In the genomic region with DNA sequence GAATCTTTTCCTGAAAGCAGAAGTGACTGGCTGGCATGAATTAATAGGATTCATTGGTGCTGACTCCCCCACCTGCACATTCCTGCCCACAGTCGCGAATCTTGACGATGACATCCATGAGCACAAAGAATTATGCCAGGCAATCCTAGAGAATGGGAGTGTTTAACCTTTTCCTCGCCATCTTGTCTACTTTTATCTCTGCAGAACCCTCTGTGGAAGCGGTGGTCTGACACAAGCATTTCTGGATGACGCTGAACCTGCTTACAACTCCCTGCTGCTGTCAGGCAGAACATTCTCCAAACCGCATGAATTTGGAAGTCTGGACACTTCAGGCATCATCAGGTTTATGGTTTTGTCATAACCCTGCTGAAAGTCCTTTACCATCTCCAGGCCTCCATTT, we compare ENCODE assay signal across 19 cellular contexts. TPM values are rescaled to one million over a fixed set of nuclear protein-coding genes. Genes with fewer than 3 reads are reported as not detected.
DNase-seq lines count a peak whose midpoint lies in the region; ATAC-seq and TF ChIP-seq lines count a peak whose summit lies in the region.
"Had no signal": no experiment of that assay in that cellular context is flagged by ENCODE, and none has a peak within 500 bp of the region (broad histone marks: within the 10 kb centered on the region; RNA-seq: fewer than 3 reads in every experiment).

No MANE protein-coding gene starts in this region.

- DNase-seq in Caco-2 (no peak), renal cortical epithelial cell (ENCODE audit: low read depth) (peak; percentile 61), HFFc6 (no peak), adrenal gland (no peak)
- DNase-seq: activated CD4-positive, alpha-beta T cell treated with anti-CD3 and anti-CD28 coated beads, Interleukin-2, amount 50 U/mL, for 4 hours; AML-193; DND-41; foreskin melanocyte; NCI-H524; SIG-M5; thyroid gland had no signal

- H3K27me3 ChIP-seq in BLaER1 treated with 17β-estradiol and CSF1 and Interleukin-3, amounts not matched to agents 10 nM and 100 nM: no peaks in the 10 kb centered on the region
- no peaks in the 10 kb centered on the region for H3K27me3 ChIP-seq in Caco-2 (replicated peaks; ENCODE audit: control insufficient read depth, insufficient read depth, low read length)
- no peaks in the 10 kb centered on the region for H3K27me3 ChIP-seq in esophagus (ENCODE audit: control insufficient read depth in 1 of 2, insufficient read depth in 2 of 2, low read length in 2 of 2)
- no peaks in the 10 kb centered on the region for H3K27me3 ChIP-seq in adrenal gland
- H3K27me3 ChIP-seq: thyroid gland had no signal

- no peaks in the 10 kb centered on the region for H4K20me1 ChIP-seq in BLaER1 treated with 17β-estradiol and CSF1 and Interleukin-3, amounts not matched to agents 10 nM and 100 nM

- POLR2A ChIA-PET in Caco-2 (lab: Charles Lee): interaction anchor here (0.6 to 2.0 kb wide), 5 partner anchors 13 to 1199 kb away, joined by 3 to 12 read pairs (median 6); a partner anchor contains a TSS

- H3K27me3 Mint-ChIP-seq in Caco-2 (ENCODE audit: insufficient read depth, unreplicated experiment) (no peaks in the 10 kb centered on the region), HFFc6 (ENCODE audit: insufficient read depth) (peaks cover 2% of the 10 kb centered on the region; the same call in 1 of the 2 replicates)
- H3K27me3 Mint-ChIP-seq: activated naive CD4-positive, alpha-beta T cell treated with anti-CD3 and anti-CD28 coated beads, Interleukin-2, amount 50 U/mL, for 24 hours had no signal

- no peaks in the 10 kb centered on the region for H3K9me3 Mint-ChIP-seq in Caco-2 (ENCODE audit: unreplicated experiment)
- no peaks in the 10 kb centered on the region for H3K9me3 Mint-ChIP-seq in HFFc6
- H3K9me3 Mint-ChIP-seq: activated naive CD4-positive, alpha-beta T cell treated with anti-CD3 and anti-CD28 coated beads, Interleukin-2, amount 50 U/mL, for 24 hours; dendritic cell treated with granulocyte-macrophage colony-stimulating factor and Interleukin-4, amounts not matched to agents 40 ng/mL and 50 ng/mL, for 4 days; T-helper 1 cell treated with Interleukin-12 subunit alpha and Interleukin-12 subunit beta and Interleukin-4 antibody, amounts not matched to agents 30 μg/mL and 1 μg/mL, for 36 hours had no signal

- peak overlapping the region; percentile 45 for H3K27ac Mint-ChIP-seq in Caco-2 (ENCODE audit: unreplicated experiment)
- H3K27ac Mint-ChIP-seq in HFFc6: no peak overlapping the region
- H3K27ac Mint-ChIP-seq: activated naive CD4-positive, alpha-beta T cell treated with anti-CD3 and anti-CD28 coated beads, Interleukin-2, amount 50 U/mL, for 24 hours; T-helper 1 cell treated with Interleukin-12 subunit alpha and Interleukin-12 subunit beta and Interleukin-4 antibody, amounts not matched to agents 30 μg/mL and 1 μg/mL, for 36 hours had no signal

- H3K4me3 Mint-ChIP-seq in Caco-2 (ENCODE audit: unreplicated experiment): no peak overlapping the region
- H3K4me3 Mint-ChIP-seq in HFFc6: no peak overlapping the region
- H3K4me3 Mint-ChIP-seq: activated naive CD4-positive, alpha-beta T cell treated with anti-CD3 and anti-CD28 coated beads, Interleukin-2, amount 50 U/mL, for 24 hours; brain; dendritic cell treated with granulocyte-macrophage colony-stimulating factor and Interleukin-4, amounts not matched to agents 40 ng/mL and 50 ng/mL, for 4 days; T-helper 1 cell treated with Interleukin-12 subunit alpha and Interleukin-12 subunit beta and Interleukin-4 antibody, amounts not matched to agents 30 μg/mL and 1 μg/mL, for 36 hours had no signal

- peaks cover 0 to 6% (median 0%) of the 10 kb centered on the region in 11 experiments; a peak in 1 of 22 replicates for H3K9me3 ChIP-seq in BLaER1 treated with 17β-estradiol and CSF1 and Interleukin-3, amounts not matched to agents 10 nM and 100 nM (replicated peaks in 1 of 11)
- no peaks in the 10 kb centered on the region for H3K9me3 ChIP-seq in Caco-2
- no peaks in the 10 kb centered on the region for H3K9me3 ChIP-seq in esophagus (ENCODE audit: control insufficient read depth in 2 of 2, insufficient read depth in 1 of 2, low read depth in 1 of 2, low read length in 1 of 2)
- no peaks in the 10 kb centered on the region for H3K9me3 ChIP-seq in adrenal gland (replicated peaks in 1 of 3)
- H3K9me3 ChIP-seq: thyroid gland had no signal

- WGBS in esophagus, 2 donors: 74% methylated on average over 7 of the region's 7 CpGs
- 64 to 83% (median 77%) methylated on average over 7 of the region's 7 CpGs for WGBS in adrenal gland, 4 donors

- TF ChIP-seq CTCF in Caco-2 (IDR thresholded peaks at IDR 0.05; ENCODE audit: insufficient read depth in 1 of 2, low read depth in 1 of 2, low read length in 1 of 2, severe bottlenecking in 1 of 2, unreplicated experiment in 1 of 2) (no peak), HFFc6 (IDR thresholded peaks at IDR 0.05) (no peak), adrenal gland (IDR thresholded peaks at IDR 0.05) (no peak)

- H3K4me1 Mint-ChIP-seq in Caco-2 (ENCODE audit: low read depth, unreplicated experiment) (peaks cover 44% of the 10 kb centered on the region), HFFc6 (ENCODE audit: low read depth) (peaks cover 22% of the 10 kb centered on the region)
- H3K4me1 Mint-ChIP-seq: activated naive CD4-positive, alpha-beta T cell treated with anti-CD3 and anti-CD28 coated beads, Interleukin-2, amount 50 U/mL, for 24 hours had no signal

- no TSS peak for BruUV-seq in Caco-2 (replicated peaks; lab: Mats Ljungman, UMichigan)

- ATAC-seq in HG02885 (IDR thresholded peaks at IDR 0.05; ENCODE audit: poor library complexity, unreplicated experiment): no peak
- ATAC-seq: K562 had no signal

- H3K9ac ChIP-seq in BLaER1 treated with 17β-estradiol and CSF1 and Interleukin-3, amounts not matched to agents 10 nM and 100 nM: no peak overlapping the region

- no peak overlapping the region for H3K4me3 ChIP-seq in BLaER1 treated with 17β-estradiol and CSF1 and Interleukin-3, amounts not matched to agents 10 nM and 100 nM
- no peak overlapping the region for H3K4me3 ChIP-seq in Caco-2 (ENCODE audit: low read depth, low read length)
- H3K4me3 ChIP-seq in esophagus (ENCODE audit: low read depth in 1 of 2, low read length in 2 of 2): no peak overlapping the region
- H3K4me3 ChIP-seq in adrenal gland: no peak overlapping the region
- H3K4me3 ChIP-seq: K562, thyroid gland had no signal

- CTCF ChIA-PET in Caco-2 (lab: Charles Lee): no interaction called here

- peaks cover 27 to 50% (median 39%) of the 10 kb centered on the region in 10 experiments for H3K4me1 ChIP-seq in BLaER1 treated with 17β-estradiol and CSF1 and Interleukin-3, amounts not matched to agents 10 nM and 100 nM
- H3K4me1 ChIP-seq in Caco-2 (peaks cover 34% of the 10 kb centered on the region), esophagus (ENCODE audit: control insufficient read depth in 2 of 2, insufficient read depth in 2 of 2, low read length in 1 of 2) (peaks cover 2 to 4% of the 10 kb centered on the region in 2 donors), adrenal gland (replicated peaks in 1 of 2) (peaks cover 6 to 25% of the 10 kb centered on the region in 2 donors)

- TF ChIP-seq POLR2A in adrenal gland (IDR thresholded peaks at IDR 0.05): no peak

- H3K36me3 ChIP-seq in BLaER1 treated with 17β-estradiol and CSF1 and Interleukin-3, amounts not matched to agents 10 nM and 100 nM: no peaks in the 10 kb centered on the region
- H3K36me3 ChIP-seq in Caco-2 (ENCODE audit: control insufficient read depth, insufficient read depth, low read length) (no peaks in the 10 kb centered on the region), esophagus (ENCODE audit: control insufficient read depth in 2 of 2, insufficient read depth in 2 of 2, low read length in 1 of 2) (no peaks in the 10 kb centered on the region), adrenal gland (replicated peaks in 1 of 2) (no peaks in the 10 kb centered on the region)
- H3K36me3 ChIP-seq: thyroid gland had no signal

- H3K27ac ChIP-seq in BLaER1 treated with 17β-estradiol and CSF1 and Interleukin-3, amounts not matched to agents 10 nM and 100 nM: no peak overlapping the region
- H3K27ac ChIP-seq in esophagus (ENCODE audit: low read depth in 2 of 2, low read length in 1 of 2): peak overlapping the region; percentile 0 to 26
- no peak overlapping the region for H3K27ac ChIP-seq in adrenal gland

- intact Hi-C loops in Caco-2 (cut with micrococcal nuclease; ENCODE audit: unreplicated experiment) (loop anchor here (1.0 to 10.0 kb wide), 3 partner anchors 8 to 264 kb away; no protein-coding TSS in a partner anchor), adrenal gland (cut with DNase I) (no loop called here)

- no peaks in the 10 kb centered on the region for H3K36me3 Mint-ChIP-seq in Caco-2 (ENCODE audit: insufficient read depth, unreplicated experiment)
- no peaks in the 10 kb centered on the region for H3K36me3 Mint-ChIP-seq in HFFc6 (ENCODE audit: low read depth)
- H3K36me3 Mint-ChIP-seq: activated naive CD4-positive, alpha-beta T cell treated with anti-CD3 and anti-CD28 coated beads, Interleukin-2, amount 50 U/mL, for 24 hours; brain had no signal

- peak overlapping the region in 7 of 11 experiments; percentile 76 to 92 (median 85); a peak in 9 of 22 replicates for H3K4me2 ChIP-seq in BLaER1 treated with 17β-estradiol and CSF1 and Interleukin-3, amounts not matched to agents 10 nM and 100 nM

RNA-seq across cellular contexts. Expression of a gene that starts 36.5 kb away (rescaled TPM):
- 78.5 and 84.5 TPM in 2 replicates for total RNA-seq in Caco-2 (2022)
- 10 to 100 TPM; 41.6 to 44.7 TPM for polyA plus RNA-seq in esophagus
- 112 and 126 TPM in 2 replicates for total RNA-seq in renal cortical epithelial cell
- total RNA-seq in HFFc6 (2021; fragmentation: NEBNext Ultra II Directional; extraction: Animal tissue kit (Norgen Biotek cat#: 25700)): 100 to 1,000 TPM; 114 to 154 (median 142) TPM
- 10 to 100 TPM; 14.4 to 70.2 (median 38.9) TPM for total RNA-seq in adrenal gland
- 10 to 100 TPM; 14.9 to 25.2 (median 18.0) TPM for polyA plus RNA-seq in adrenal gland

Comparison
In these comparisons a context has a peak if more than half of its experiments do, and no peak if none do; other contexts are left out.
1. H3K27ac ChIP-seq: peak in esophagus (2 of 2); none in BLaER1 treated with 17β-estradiol and CSF1 and Interleukin-3, amounts not matched to agents 10 nM and 100 nM (0 of 11) and adrenal gland (0 of 5).